Comparison of ENCODE assay signal across 30 cellular contexts in genomic region chr5:133781446-133781845, GRCh38.
"Had no signal": no experiment of that assay in that cellular context is flagged by ENCODE, and none has a peak within 500 bp of the region (broad histone marks: within the 10 kb centered on the region; RNA-seq: fewer than 3 reads in every experiment).

No MANE protein-coding gene starts in this region.

- FAIRE-seq: endometrium, endothelial cell of umbilical vein had no signal

- H3K27ac Mint-ChIP-seq: activated CD4-positive, alpha-beta memory T cell treated with anti-CD3 and anti-CD28 coated beads, Interleukin-2, amount 10 ng/mL, durations not matched to agents 7 days and 5 days; activated CD4-positive, alpha-beta T cell treated with anti-CD3 and anti-CD28 coated beads, Interleukin-2, amount 10 ng/mL, durations not matched to agents 7 days and 5 days; activated naive CD4-positive, alpha-beta T cell treated with anti-CD3 and anti-CD28 coated beads, Interleukin-2, amount 10 ng/mL, durations not matched to agents 7 days and 5 days; activated naive CD8-positive, alpha-beta T cell treated with anti-CD3 and anti-CD28 coated beads, Interleukin-2, amount 10 ng/mL, durations not matched to agents 7 days and 5 days; activated T-cell treated with anti-CD3 and anti-CD28 coated beads, Interleukin-2, amount 50 U/mL, for 24 hours; activated T-cell treated with anti-CD3 and anti-CD28 coated beads, Interleukin-2, amount 50 U/mL, for 72 hours; effector memory CD8-positive, alpha-beta T cell had no signal

- H3K36me3 Mint-ChIP-seq: activated naive CD4-positive, alpha-beta T cell treated with anti-CD3 and anti-CD28 coated beads, Interleukin-2, amount 10 ng/mL, durations not matched to agents 7 days and 5 days; brain had no signal

- H3K4me1 ChIP-seq: ascending aorta, breast epithelium, esophagus squamous epithelium had no signal

- H3K27me3 ChIP-seq: ascending aorta, esophagus squamous epithelium had no signal

- H3K36me3 ChIP-seq: ascending aorta, breast epithelium, cardiac muscle cell, esophagus squamous epithelium had no signal

- H3K4me3 ChIP-seq: ascending aorta, breast epithelium, cardiac muscle cell, esophagus squamous epithelium had no signal

- H3K27me3 Mint-ChIP-seq: activated CD4-positive, alpha-beta memory T cell treated with anti-CD3 and anti-CD28 coated beads, Interleukin-2, amount 10 ng/mL, durations not matched to agents 7 days and 5 days; activated naive CD8-positive, alpha-beta T cell treated with anti-CD3 and anti-CD28 coated beads, Interleukin-2, amount 10 ng/mL, durations not matched to agents 7 days and 5 days; activated T-cell treated with anti-CD3 and anti-CD28 coated beads, Interleukin-2, amount 50 U/mL, for 24 hours had no signal

- H3K4me3 Mint-ChIP-seq: activated CD4-positive, alpha-beta memory T cell treated with anti-CD3 and anti-CD28 coated beads, Interleukin-2, amount 10 ng/mL, durations not matched to agents 7 days and 5 days; activated CD4-positive, alpha-beta T cell treated with anti-CD3 and anti-CD28 coated beads, Interleukin-2, amount 10 ng/mL, durations not matched to agents 7 days and 5 days; activated naive CD4-positive, alpha-beta T cell treated with anti-CD3 and anti-CD28 coated beads, Interleukin-2, amount 10 ng/mL, durations not matched to agents 7 days and 5 days; activated naive CD8-positive, alpha-beta T cell treated with anti-CD3 and anti-CD28 coated beads, Interleukin-2, amount 10 ng/mL, durations not matched to agents 7 days and 5 days; activated T-cell treated with anti-CD3 and anti-CD28 coated beads, Interleukin-2, amount 50 U/mL, for 24 hours; activated T-cell treated with anti-CD3 and anti-CD28 coated beads, Interleukin-2, amount 50 U/mL, for 72 hours; effector memory CD8-positive, alpha-beta T cell had no signal

- H3K27ac ChIP-seq: ascending aorta, breast epithelium, cardiac muscle cell, epithelial cell of prostate, esophagus squamous epithelium had no signal

- DNase-seq: activated CD4-positive, alpha-beta memory T cell treated with anti-CD3 and anti-CD28 coated beads, Interleukin-2, amount 10 ng/mL, durations not matched to agents 7 days and 5 days; activated CD4-positive, alpha-beta T cell treated with anti-CD3 and anti-CD28 coated beads for 1 hour; activated CD4-positive, alpha-beta T cell treated with anti-CD3 and anti-CD28 coated beads for 4 hours; activated CD4-positive, alpha-beta T cell treated with anti-CD3 and anti-CD28 coated beads, Interleukin-2, amount 10 ng/mL, durations not matched to agents 7 days and 5 days; activated CD4-positive, alpha-beta T cell treated with anti-CD3 and anti-CD28 coated beads, Interleukin-2, amount 50 U/mL, for 4 hours; activated CD8-positive, alpha-beta memory T cell treated with anti-CD3 and anti-CD28 coated beads, Interleukin-2, amount 50 U/mL, for 48 hours; activated gamma-delta T cell; activated naive CD4-positive, alpha-beta T cell; activated naive CD4-positive, alpha-beta T cell treated with anti-CD3 and anti-CD28 coated beads, Interleukin-2, amount 10 ng/mL, durations not matched to agents 7 days and 5 days; activated naive CD8-positive, alpha-beta T cell treated with anti-CD3 and anti-CD28 coated beads, Interleukin-2, amount 10 ng/mL, durations not matched to agents 7 days and 5 days; activated T-cell treated with anti-CD3 and anti-CD28 coated beads for 4 hours; activated T-cell treated with anti-CD3 and anti-CD28 coated beads, Interleukin-2, amount 50 U/mL, for 24 hours; activated T-cell treated with anti-CD3 and anti-CD28 coated beads, Interleukin-2, amount 50 U/mL, for 72 hours; central memory CD4-positive, alpha-beta T cell; cerebellar nuclear complex; cortex of kidney; dermis blood vessel endothelial cell; effector CD4-positive, alpha-beta T cell; effector memory CD8-positive, alpha-beta T cell; esophagus squamous epithelium; foreskin melanocyte; T-helper 1 cell; T-helper 2 cell had no signal

- H3K4me1 Mint-ChIP-seq: activated CD4-positive, alpha-beta memory T cell treated with anti-CD3 and anti-CD28 coated beads, Interleukin-2, amount 10 ng/mL, durations not matched to agents 7 days and 5 days; activated CD4-positive, alpha-beta T cell treated with anti-CD3 and anti-CD28 coated beads, Interleukin-2, amount 10 ng/mL, durations not matched to agents 7 days and 5 days; activated naive CD4-positive, alpha-beta T cell treated with anti-CD3 and anti-CD28 coated beads, Interleukin-2, amount 10 ng/mL, durations not matched to agents 7 days and 5 days; activated naive CD8-positive, alpha-beta T cell treated with anti-CD3 and anti-CD28 coated beads, Interleukin-2, amount 10 ng/mL, durations not matched to agents 7 days and 5 days had no signal

- H3K9me3 Mint-ChIP-seq: activated naive CD4-positive, alpha-beta T cell treated with anti-CD3 and anti-CD28 coated beads, Interleukin-2, amount 10 ng/mL, durations not matched to agents 7 days and 5 days; brain; effector memory CD8-positive, alpha-beta T cell had no signal

- H3K9me3 ChIP-seq: ascending aorta, breast epithelium, esophagus squamous epithelium had no signal
